In genomic region chr18:79868811-79869541, GRCh38 we compare ENCODE assay signal across 15 cellular contexts.
"Had no signal": no experiment of that assay in that cellular context is flagged by ENCODE, and none has a peak within 500 bp of the region (broad histone marks: within the 10 kb centered on the region; RNA-seq: fewer than 3 reads in every experiment).

No MANE protein-coding gene starts in this region.

- H3K27ac ChIP-seq: body of pancreas, parathyroid adenoma, SJCRH30, transverse colon had no signal

- ATAC-seq: activated CD4-positive, CD25-positive, alpha-beta regulatory T cell treated with anti-CD3 and anti-CD28 coated beads, Interleukin-2, amount 50 U/mL, for 24 hours; activated naive CD4-positive, alpha-beta T cell treated with anti-CD3 and anti-CD28 coated beads, Interleukin-2, amount 50 U/mL, for 72 hours; body of pancreas; left colon had no signal

- H3K9me3 Mint-ChIP-seq: activated naive CD4-positive, alpha-beta T cell treated with anti-CD3 and anti-CD28 coated beads, Interleukin-2, amount 50 U/mL, for 72 hours; activated T-helper 2 cell treated with anti-CD3 and anti-CD28 coated beads, Interferon-gamma antibody, Interleukin-2, Interleukin-4, amounts not matched to agents 10 μg/mL and 5 μg/mL and 100 μg/mL, durations not matched to agents 14 hours and 24 hours and 36 hours; immature natural killer cell; memory B cell; neural crest cell had no signal

- H3K4me1 Mint-ChIP-seq: immature natural killer cell, memory B cell, neural crest cell had no signal

- H3K4me3 Mint-ChIP-seq: immature natural killer cell, memory B cell, neural crest cell had no signal

- H3K36me3 Mint-ChIP-seq: activated naive CD4-positive, alpha-beta T cell treated with anti-CD3 and anti-CD28 coated beads, Interleukin-2, amount 50 U/mL, for 72 hours; immature natural killer cell; memory B cell had no signal

- DNase-seq: activated CD4-positive, alpha-beta T cell treated with anti-CD3 and anti-CD28 coated beads, Interleukin-2, amount 50 U/mL, for 4 hours; amniotic stem cell; body of pancreas; dermis blood vessel endothelial cell; immature natural killer cell; left colon; retina; SJCRH30; transverse colon had no signal

- H3K27ac Mint-ChIP-seq: activated naive CD4-positive, alpha-beta T cell treated with anti-CD3 and anti-CD28 coated beads, Interleukin-2, amount 50 U/mL, for 72 hours; activated T-helper 2 cell treated with anti-CD3 and anti-CD28 coated beads, Interferon-gamma antibody, Interleukin-2, Interleukin-4, amounts not matched to agents 10 μg/mL and 5 μg/mL and 100 μg/mL, durations not matched to agents 14 hours and 24 hours and 36 hours; immature natural killer cell; memory B cell had no signal
